ENCODE assay signal across 25 cellular contexts in the genomic region with DNA sequence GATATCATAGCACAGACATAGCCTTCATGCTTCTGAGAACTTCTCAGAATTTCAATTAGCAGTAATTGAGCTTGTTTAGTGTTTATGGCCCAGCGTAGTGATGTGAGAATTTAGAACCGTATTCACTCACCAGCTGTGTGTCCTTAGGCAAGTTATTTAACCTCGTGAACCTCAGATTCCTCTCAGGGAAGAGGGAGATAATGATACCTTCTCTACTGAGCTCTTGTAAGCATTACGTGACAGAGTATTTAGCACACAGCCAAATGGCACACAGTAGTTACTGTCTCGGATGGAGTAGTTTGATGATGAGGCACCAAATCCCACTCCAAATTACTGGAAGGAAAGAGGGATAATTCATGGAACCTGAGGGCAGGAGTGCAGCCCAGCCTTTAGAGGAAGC.
"Had no signal": no experiment of that assay in that cellular context is flagged by ENCODE, and none has a peak within 500 bp of the region (broad histone marks: within the 10 kb centered on the region; RNA-seq: fewer than 3 reads in every experiment).

No MANE protein-coding gene starts in this region.

- ATAC-seq: activated CD8-positive, alpha-beta T cell treated with anti-CD3 and anti-CD28 coated beads for 36 hours; activated naive CD8-positive, alpha-beta T cell treated with anti-CD3 and anti-CD28 coated beads, Interleukin-2, amount 50 U/mL, for 24 hours; esophagus mucosa; foreskin keratinocyte; heart left ventricle; naive thymus-derived CD4-positive, alpha-beta T cell; pancreas; sciatic nerve; stimulated activated naive CD8-positive, alpha-beta T cell treated with anti-CD3 and anti-CD28 coated beads, Interleukin-15, Interleukin-2, amounts not matched to agents 100 U/mL and 50 U/mL, for 24 hours had no signal

- H3K4me1 ChIP-seq: breast epithelium, foreskin keratinocyte, heart left ventricle, left ventricle myocardium inferior, pancreas, prostate gland, testis, upper lobe of left lung, vagina had no signal

- H3K4me3 ChIP-seq: breast epithelium, heart left ventricle, left ventricle myocardium inferior, pancreas, prostate gland, skin epidermis, testis, upper lobe of left lung, vagina had no signal

- DNase-seq: activated B cell treated with CpG ODN at 0.5 μM for 24 hours; activated CD4-positive, alpha-beta T cell treated with anti-CD3 and anti-CD28 coated beads, Interleukin-2, amount 50 U/mL, for 1 hour; activated CD8-positive, alpha-beta T cell treated with anti-CD3 and anti-CD28 coated beads for 36 hours; activated naive CD8-positive, alpha-beta T cell treated with anti-CD3 and anti-CD28 coated beads, Interleukin-2, amount 50 U/mL, for 24 hours; activated T-cell treated with anti-CD3 and anti-CD28 coated beads, Interleukin-2, amount 50 U/mL, for 48 hours; amygdala; central memory CD4-positive, alpha-beta T cell; endodermal cell; foreskin keratinocyte; heart left ventricle; left ventricle myocardium inferior; naive thymus-derived CD4-positive, alpha-beta T cell; pancreas; retina; stimulated activated CD4-positive, alpha-beta T cell treated with anti-CD3 and anti-CD28 coated beads, Interleukin-12 subunit alpha, Interleukin-12 subunit beta, amount 100 ng/mL, for 4 hours; stimulated activated CD4-positive, alpha-beta T cell treated with anti-CD3 and anti-CD28 coated beads, Interleukin-4, amount 100 ng/mL, for 1 hour; stimulated activated naive CD8-positive, alpha-beta T cell treated with anti-CD3 and anti-CD28 coated beads, Interleukin-15, Interleukin-2, amounts not matched to agents 100 U/mL and 50 U/mL, for 24 hours; testis; upper lobe of left lung had no signal

- H3K27me3 ChIP-seq: breast epithelium, foreskin keratinocyte, heart left ventricle, pancreas, testis, upper lobe of left lung, vagina had no signal

- H3K36me3 ChIP-seq: breast epithelium, heart left ventricle, left ventricle myocardium inferior, pancreas, prostate gland, upper lobe of left lung, vagina had no signal

- H3K27ac ChIP-seq: breast epithelium, foreskin keratinocyte, heart left ventricle, left ventricle myocardium inferior, pancreas, prostate gland, skin epidermis, testis, upper lobe of left lung, vagina had no signal

- H3K9me3 ChIP-seq: breast epithelium, heart left ventricle, left ventricle myocardium inferior, pancreas, prostate gland, testis, upper lobe of left lung, vagina had no signal
